In the genomic region with DNA sequence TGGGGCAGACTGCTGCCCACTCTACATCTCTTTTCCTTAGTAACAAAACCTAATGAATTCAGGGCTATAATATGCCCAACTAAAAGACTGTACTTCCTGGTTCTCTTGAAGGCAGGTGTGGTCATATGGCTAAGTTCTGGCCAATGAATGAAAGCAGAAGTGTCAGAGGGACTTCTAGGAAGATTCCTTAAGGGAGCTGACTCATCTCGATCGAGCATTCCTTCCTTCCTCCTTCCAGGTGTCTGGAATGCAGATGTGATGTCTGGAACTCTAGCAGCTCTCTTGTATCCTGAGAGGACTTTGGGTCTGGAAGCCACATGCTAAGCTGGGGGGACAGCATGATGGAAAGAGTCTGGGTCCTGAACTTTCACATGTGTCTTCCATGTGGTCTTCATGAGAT, we compare ENCODE assay signal across 22 cellular contexts.
"Had no signal": no experiment of that assay in that cellular context is flagged by ENCODE, and none has a peak within 500 bp of the region (broad histone marks: within the 10 kb centered on the region; RNA-seq: fewer than 3 reads in every experiment).

No MANE protein-coding gene starts in this region.

- H3K4me3 Mint-ChIP-seq: activated CD4-positive, alpha-beta T cell treated with anti-CD3 and anti-CD28 coated beads, Interleukin-2, amount 10 ng/mL, durations not matched to agents 7 days and 5 days; activated T-helper 1 cell treated with anti-CD3 and anti-CD28 coated beads, Interleukin-12 subunit alpha, Interleukin-12 subunit beta, Interleukin-2, Interleukin-4 antibody, amounts not matched to agents 30 ng/mL and 10 ng/mL and 1 ng/mL, durations not matched to agents 14 hours and 24 hours and 36 hours; endodermal cell; naive thymus-derived CD4-positive, alpha-beta T cell had no signal

- DNase-seq: activated CD4-positive, alpha-beta T cell treated with anti-CD3 and anti-CD28 coated beads, Interleukin-2, amount 10 ng/mL, durations not matched to agents 7 days and 5 days; activated CD8-positive, alpha-beta memory T cell treated with anti-CD3 and anti-CD28 coated beads for 24 hours; activated naive CD4-positive, alpha-beta T cell; aorta; cerebellar nuclear complex; dorsolateral prefrontal cortex; endodermal cell; left lung; mucosa of descending colon; naive thymus-derived CD4-positive, alpha-beta T cell; posterior cingulate gyrus; stimulated activated CD4-positive, alpha-beta T cell treated with anti-CD3 and anti-CD28 coated beads, Interleukin-15, amount 100 ng/mL, for 24 hours; stimulated activated CD4-positive, alpha-beta T cell treated with anti-CD3 and anti-CD28 coated beads, Interleukin-4, amount 100 ng/mL, for 24 hours; stimulated activated naive CD4-positive, alpha-beta T cell; substantia nigra had no signal

- H3K4me1 Mint-ChIP-seq: activated CD4-positive, alpha-beta T cell treated with anti-CD3 and anti-CD28 coated beads, Interleukin-2, amount 10 ng/mL, durations not matched to agents 7 days and 5 days; endodermal cell; naive thymus-derived CD4-positive, alpha-beta T cell had no signal

- H3K27me3 ChIP-seq: dorsolateral prefrontal cortex, gastroesophageal sphincter, left lung, neutrophil, right atrium auricular region, tibial nerve had no signal

- H3K27ac ChIP-seq: dorsolateral prefrontal cortex, gastroesophageal sphincter, left lung, neutrophil, right atrium auricular region, skin epidermis, tibial nerve had no signal

- H3K36me3 ChIP-seq: left lung, neutrophil, right atrium auricular region had no signal

- H3K4me1 ChIP-seq: gastroesophageal sphincter, left lung, right atrium auricular region, tibial nerve had no signal

- H3K4me3 ChIP-seq: dorsolateral prefrontal cortex, gastroesophageal sphincter, left lung, mucosa of descending colon, right atrium auricular region, skin epidermis, tibial nerve had no signal

- H3K27me3 Mint-ChIP-seq: activated CD4-positive, alpha-beta T cell treated with anti-CD3 and anti-CD28 coated beads, Interleukin-2, amount 10 ng/mL, durations not matched to agents 7 days and 5 days; naive thymus-derived CD4-positive, alpha-beta T cell had no signal

- H3K9me3 ChIP-seq: gastroesophageal sphincter, left lung, mucosa of descending colon, neutrophil, tibial nerve had no signal

- FAIRE-seq: islet of Langerhans had no signal

- H3K27ac Mint-ChIP-seq: activated CD4-positive, alpha-beta T cell treated with anti-CD3 and anti-CD28 coated beads, Interleukin-2, amount 10 ng/mL, durations not matched to agents 7 days and 5 days; activated T-helper 1 cell treated with anti-CD3 and anti-CD28 coated beads, Interleukin-12 subunit alpha, Interleukin-12 subunit beta, Interleukin-2, Interleukin-4 antibody, amounts not matched to agents 30 ng/mL and 10 ng/mL and 1 ng/mL, durations not matched to agents 14 hours and 24 hours and 36 hours; endodermal cell; naive thymus-derived CD4-positive, alpha-beta T cell had no signal

- ATAC-seq: gastroesophageal sphincter; left lung; mucosa of descending colon; naive thymus-derived CD4-positive, alpha-beta T cell had no signal

- H3K9me3 Mint-ChIP-seq: activated CD4-positive, alpha-beta T cell treated with anti-CD3 and anti-CD28 coated beads, Interleukin-2, amount 10 ng/mL, durations not matched to agents 7 days and 5 days; activated T-helper 1 cell treated with anti-CD3 and anti-CD28 coated beads, Interleukin-12 subunit alpha, Interleukin-12 subunit beta, Interleukin-2, Interleukin-4 antibody, amounts not matched to agents 30 ng/mL and 10 ng/mL and 1 ng/mL, durations not matched to agents 14 hours and 24 hours and 36 hours had no signal
